In genomic region chr20:32339116-32339515, GRCh38 we compare ENCODE assay signal across 20 cellular contexts. TPM values are rescaled to one million over a fixed set of nuclear protein-coding genes. Genes with fewer than 3 reads are reported as not detected.
DNase-seq lines count a peak whose midpoint lies in the region; ATAC-seq, FAIRE-seq and TF ChIP-seq lines count a peak whose summit lies in the region.
"Had no signal": no experiment of that assay in that cellular context is flagged by ENCODE, and none has a peak within 500 bp of the region (broad histone marks: within the 10 kb centered on the region; RNA-seq: fewer than 3 reads in every experiment).

No MANE protein-coding gene starts in this region.

- CTCF ChIA-PET in SK-N-SH (lab: Yijun Ruan, JAX), result interaction anchor here (1.3 kb wide), 1 partner anchor 118 kb away, joined by 6 read pairs; no protein-coding TSS in a partner anchor
- CTCF ChIA-PET in activated CD8-positive, alpha-beta memory T cell treated with anti-CD3 and anti-CD28 coated beads, Interleukin-2, amount 10 ng/mL, durations not matched to agents 7 days and 5 days (lab: Charles Lee), result interaction anchor here (0.8 to 1.0 kb wide), 2 partner anchors 15 to 314 kb away, joined by 3 read pairs; no protein-coding TSS in a partner anchor

- no peak overlapping the region for H3K4me2 ChIP-seq in SK-N-SH

- no peak for TF ChIP-seq RAD21 in SK-N-SH (IDR thresholded peaks at IDR 0.05; ENCODE audit: low read length)

- DNase-seq in SK-N-SH, result no peak
- peak; percentile 31 for DNase-seq in astrocyte of the hippocampus (ENCODE audit: low read depth, low spot score)
- no peak for DNase-seq in memory B cell (ENCODE audit: low spot score in 2 of 2)
- no peak for DNase-seq in activated CD8-positive, alpha-beta memory T cell treated with anti-CD3 and anti-CD28 coated beads, Interleukin-2, amount 10 ng/mL, durations not matched to agents 7 days and 5 days
- DNase-seq in RCC 7860 (ENCODE audit: low spot score), result no peak
- DNase-seq in dermis blood vessel endothelial cell, result no peak
- DNase-seq: activated CD4-positive, alpha-beta T cell treated with anti-CD3 and anti-CD28 coated beads for 4 hours; activated naive CD4-positive, alpha-beta T cell treated with Interleukin-2 at 50 U/mL for 16 hours; dorsolateral prefrontal cortex; HCEC 1CT; Kasumi-1; small intestine; stimulated activated CD4-positive, alpha-beta T cell treated with anti-CD3 and anti-CD28 coated beads, Interleukin-4, amount 100 ng/mL, for 1 hour; stimulated activated naive CD4-positive, alpha-beta T cell treated with Interleukin-2 at 50 U/mL for 16 hours had no signal

- POLR2A ChIA-PET in SK-N-SH (lab: Yijun Ruan, JAX), result no interaction called here

- TF ChIP-seq EP300 in SK-N-SH (IDR thresholded peaks at IDR 0.05; ENCODE audit: borderline replicate concordance in 1 of 2, low read depth in 1 of 2, low read length in 1 of 2), result no peak

- H3K9me3 Mint-ChIP-seq in memory B cell, result no peaks in the 10 kb centered on the region
- H3K9me3 Mint-ChIP-seq in activated CD8-positive, alpha-beta memory T cell treated with anti-CD3 and anti-CD28 coated beads, Interleukin-2, amount 10 ng/mL, durations not matched to agents 7 days and 5 days (ENCODE audit: low read depth), result no peaks in the 10 kb centered on the region

- no peaks in the 10 kb centered on the region for H3K27me3 Mint-ChIP-seq in memory B cell
- no peaks in the 10 kb centered on the region for H3K27me3 Mint-ChIP-seq in activated CD8-positive, alpha-beta memory T cell treated with anti-CD3 and anti-CD28 coated beads, Interleukin-2, amount 10 ng/mL, durations not matched to agents 7 days and 5 days

- FAIRE-seq in RCC 7860 (lab: Jason Lieb, UNC), result no peak
- FAIRE-seq: GM12891, small intestine had no signal

- H3K4me3 Mint-ChIP-seq in memory B cell, result no peak overlapping the region
- H3K4me3 Mint-ChIP-seq in activated CD8-positive, alpha-beta memory T cell treated with anti-CD3 and anti-CD28 coated beads, Interleukin-2, amount 10 ng/mL, durations not matched to agents 7 days and 5 days, result no peak overlapping the region

- H2AFZ ChIP-seq in SK-N-SH (ENCODE audit: low read depth), result no peak overlapping the region

- H3K9me2 ChIP-seq in SK-N-SH, result no peaks in the 10 kb centered on the region

- peak overlapping the region; percentile 37 for H3K27ac Mint-ChIP-seq in memory B cell
- no peak overlapping the region for H3K27ac Mint-ChIP-seq in activated CD8-positive, alpha-beta memory T cell treated with anti-CD3 and anti-CD28 coated beads, Interleukin-2, amount 10 ng/mL, durations not matched to agents 7 days and 5 days

- no peaks in the 10 kb centered on the region for H3K9me3 ChIP-seq in SK-N-SH
- H3K9me3 ChIP-seq: tibial nerve had no signal

- peaks cover 14% of the 10 kb centered on the region for H3K4me1 Mint-ChIP-seq in memory B cell
- H3K4me1 Mint-ChIP-seq in activated CD8-positive, alpha-beta memory T cell treated with anti-CD3 and anti-CD28 coated beads, Interleukin-2, amount 10 ng/mL, durations not matched to agents 7 days and 5 days, result peaks cover 35% of the 10 kb centered on the region

- no peak for TF ChIP-seq CTCF in SK-N-SH (IDR thresholded peaks at IDR 0.05)

- H3K9ac ChIP-seq in SK-N-SH, result no peak overlapping the region

- WGBS in SK-N-SH (ENCODE audit: low lambda C conversion rate), result 64% methylated on average over 2 of the region's 2 CpGs

- no peak for ATAC-seq in SK-N-SH treated with all-trans-retinoic acid at 6 μM for 48 hours
- no peak for ATAC-seq in memory B cell (ENCODE audit: low read depth)
- no peak for ATAC-seq in activated CD8-positive, alpha-beta memory T cell treated with anti-CD3 and anti-CD28 coated beads, Interleukin-2, amount 10 ng/mL, durations not matched to agents 7 days and 5 days
- ATAC-seq in GM18907 (IDR thresholded peaks at IDR 0.05; ENCODE audit: unreplicated experiment), result no peak

- H3K4me3 ChIP-seq in SK-N-SH (ENCODE audit: low read depth in 2 of 2, low read length in 1 of 2), result no peak overlapping the region
- H3K4me3 ChIP-seq: dorsolateral prefrontal cortex, SK-N-MC, tibial nerve had no signal

- no peaks in the 10 kb centered on the region for H3F3A ChIP-seq in SK-N-SH (replicated peaks; ENCODE audit: insufficient read depth)

- no peaks in the 10 kb centered on the region for H4K20me1 ChIP-seq in SK-N-SH (ENCODE audit: insufficient read depth)

- peaks cover 0 to 2% of the 10 kb centered on the region in 2 experiments; a peak in 1 of 4 replicates for H3K4me1 ChIP-seq in SK-N-SH (ENCODE audit: control insufficient read depth in 1 of 2, insufficient read depth in 2 of 2, low read depth in 1 of 2, low read length in 1 of 2)

- peaks cover 4% of the 10 kb centered on the region for H3K36me3 Mint-ChIP-seq in memory B cell
- peaks cover 13% of the 10 kb centered on the region for H3K36me3 Mint-ChIP-seq in activated CD8-positive, alpha-beta memory T cell treated with anti-CD3 and anti-CD28 coated beads, Interleukin-2, amount 10 ng/mL, durations not matched to agents 7 days and 5 days

- no peaks in the 10 kb centered on the region for H3K27me3 ChIP-seq in SK-N-SH (ENCODE audit: insufficient read depth)
- H3K27me3 ChIP-seq: dorsolateral prefrontal cortex, tibial nerve had no signal

- H3K36me3 ChIP-seq in SK-N-SH (replicated peaks in 1 of 2; ENCODE audit: control insufficient read depth in 1 of 2, insufficient read depth in 2 of 2, low read length in 1 of 2), result peaks cover 0 to 7% of the 10 kb centered on the region in 2 experiments

- no peak overlapping the region for H3K27ac ChIP-seq in SK-N-SH (ENCODE audit: low read depth in 2 of 2, low read length in 1 of 2)
- H3K27ac ChIP-seq: RWPE1, SK-N-MC, tibial nerve had no signal

- no peaks in the 10 kb centered on the region for H3K79me2 ChIP-seq in SK-N-SH (ENCODE audit: insufficient read depth)

TF ChIP-seq in SK-N-SH treated with all-trans-retinoic acid at 6 μM for 48 hours, 23 proteins besides CTCF, POLR2A, EP300 and RAD21:
- no peak for TF ChIP-seq SNAI2 (CRISPR knock-in tag; IDR thresholded peaks at IDR 0.05)
- TF ChIP-seq OSR1 (CRISPR knock-in tag; IDR thresholded peaks at IDR 0.05), result no peak
- TF ChIP-seq ISL1 (CRISPR knock-in tag; IDR thresholded peaks at IDR 0.05), result peak; percentile 31; the same call in 1 of the 2 replicates
TF ChIP-seq in SK-N-SH treated with all-trans-retinoic acid at 6 μM for 48 hours: peak in this region for 1.

TF ChIP-seq in SK-N-SH, 30 proteins besides CTCF, POLR2A, EP300 and RAD21:
- TF ChIP-seq POLR2AphosphoS5 (IDR thresholded peaks at IDR 0.05; ENCODE audit: low read depth, low read length), result no peak
- no peak for TF ChIP-seq GATA2 (CRISPR knock-in tag; IDR thresholded peaks at IDR 0.05)
- no peak for TF ChIP-seq FOXJ3 (CRISPR knock-in tag; IDR thresholded peaks at IDR 0.05)
- TF ChIP-seq USF1 (IDR thresholded peaks at IDR 0.05; ENCODE audit: borderline replicate concordance, low read depth), result no peak
- no peak for TF ChIP-seq FOSL2 (IDR thresholded peaks at IDR 0.05; ENCODE audit: borderline replicate concordance, low read depth)
- no peak for TF ChIP-seq RXRA (IDR thresholded peaks at IDR 0.05; ENCODE audit: borderline replicate concordance, low read depth)
- TF ChIP-seq USF2 (IDR thresholded peaks at IDR 0.05; ENCODE audit: borderline replicate concordance, low read depth, low read length), result no peak
- TF ChIP-seq ELF1 (IDR thresholded peaks at IDR 0.05), result no peak
- no peak for TF ChIP-seq NFIC (IDR thresholded peaks at IDR 0.05; ENCODE audit: borderline replicate concordance)
- TF ChIP-seq TAF1 (IDR thresholded peaks at IDR 0.05; ENCODE audit: borderline replicate concordance, low read depth, low read length), result no peak
- TF ChIP-seq TCF12 (IDR thresholded peaks at IDR 0.05), result no peak

RNA-seq across cellular contexts. Expression of gene ASXL1, which starts 19.0 kb away (rescaled TPM):
- 36.6 and 44.7 TPM in 2 replicates for polyA plus RNA-seq in SK-N-SH (2012; rRNA removed)
- polyA plus RNA-seq in SK-N-SH (2012; cell fraction: cytosol; rRNA removed), result 16.6 and 21.0 TPM in 2 replicates
- polyA plus RNA-seq in SK-N-SH (2012; cell fraction: nucleus; rRNA removed), result 212 and 236 TPM in 2 replicates
- total RNA-seq in activated CD8-positive, alpha-beta memory T cell treated with anti-CD3 and anti-CD28 coated beads, Interleukin-2, amount 10 ng/mL, durations not matched to agents 7 days and 5 days, result 100 to 1,000 TPM; 134 to 135 TPM
- 53.4 and 62.1 TPM in 2 replicates for total RNA-seq in dermis blood vessel endothelial cell
